ENCODE assay signal across 14 cellular contexts in the genomic region with DNA sequence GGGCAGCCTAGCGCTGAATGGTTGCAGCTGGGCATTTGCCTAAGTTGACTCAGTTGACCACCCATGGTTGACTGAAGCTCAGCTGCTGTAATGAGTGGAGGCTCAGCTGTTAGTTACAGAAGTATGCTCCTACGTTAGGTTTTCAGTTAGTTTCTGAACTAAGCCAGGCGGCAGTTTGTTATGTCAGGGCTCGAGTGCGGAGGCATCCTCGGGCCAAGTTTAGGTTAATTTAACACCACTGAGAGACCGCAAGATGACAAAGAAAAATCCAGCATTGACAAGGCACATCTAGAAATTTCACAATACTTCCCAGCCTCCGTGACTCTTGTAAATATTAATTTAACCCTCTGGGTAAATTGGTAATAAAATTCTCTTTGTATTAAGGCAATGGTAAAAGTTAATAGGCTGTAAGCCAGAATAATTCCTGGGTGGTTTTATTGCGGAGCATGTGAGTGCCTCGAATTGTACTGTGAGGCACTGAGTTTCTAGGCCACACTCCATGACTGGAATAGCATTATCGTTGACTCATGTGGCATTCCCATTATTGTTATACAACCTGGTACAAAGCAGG. TPM values are rescaled to one million over a fixed set of nuclear protein-coding genes. Genes with fewer than 3 reads are reported as not detected.
DNase-seq lines count a peak whose midpoint lies in the region; ATAC-seq lines count a peak whose summit lies in the region.
"Had no signal": no experiment of that assay in that cellular context is flagged by ENCODE, and none has a peak within 500 bp of the region (broad histone marks: within the 10 kb centered on the region; RNA-seq: fewer than 3 reads in every experiment).

No MANE protein-coding gene starts in this region.

- H3K9me3 Mint-ChIP-seq in activated T-helper 1 cell treated with anti-CD3 and anti-CD28 coated beads, Interleukin-12 subunit alpha, Interleukin-12 subunit beta, Interleukin-2, Interleukin-4 antibody, amounts not matched to agents 30 ng/mL and 10 ng/mL and 1 ng/mL, durations not matched to agents 14 hours and 24 hours and 36 hours, result no peaks in the 10 kb centered on the region
- H3K9me3 Mint-ChIP-seq: stimulated activated effector memory CD8-positive, alpha-beta T cell treated with anti-CD3 and anti-CD28 coated beads, Interleukin-12 subunit alpha, Interleukin-12 subunit beta, amount 100 ng/mL, for 72 hours had no signal

- no peak overlapping the region for H3K27ac Mint-ChIP-seq in activated T-helper 1 cell treated with anti-CD3 and anti-CD28 coated beads, Interleukin-12 subunit alpha, Interleukin-12 subunit beta, Interleukin-2, Interleukin-4 antibody, amounts not matched to agents 30 ng/mL and 10 ng/mL and 1 ng/mL, durations not matched to agents 14 hours and 24 hours and 36 hours
- H3K27ac Mint-ChIP-seq: stimulated activated effector memory CD8-positive, alpha-beta T cell treated with anti-CD3 and anti-CD28 coated beads, Interleukin-12 subunit alpha, Interleukin-12 subunit beta, amount 100 ng/mL, for 72 hours had no signal

- intact Hi-C loops in activated T-helper 1 cell treated with anti-CD3 and anti-CD28 coated beads, Interleukin-12 subunit alpha, Interleukin-12 subunit beta, Interleukin-2, Interleukin-4 antibody, amounts not matched to agents 30 ng/mL and 10 ng/mL and 1 ng/mL, durations not matched to agents 14 hours and 24 hours and 36 hours (cut with micrococcal nuclease), result no loop called here

- H3K36me3 Mint-ChIP-seq in activated T-helper 1 cell treated with anti-CD3 and anti-CD28 coated beads, Interleukin-12 subunit alpha, Interleukin-12 subunit beta, Interleukin-2, Interleukin-4 antibody, amounts not matched to agents 30 ng/mL and 10 ng/mL and 1 ng/mL, durations not matched to agents 14 hours and 24 hours and 36 hours (ENCODE audit: low read depth), result no peaks in the 10 kb centered on the region

- peak; percentile 39 for DNase-seq in mesenteric fat pad (ENCODE audit: low spot score)
- no peak for DNase-seq in activated T-helper 1 cell treated with anti-CD3 and anti-CD28 coated beads, Interleukin-12 subunit alpha, Interleukin-12 subunit beta, Interleukin-2, Interleukin-4 antibody, amounts not matched to agents 30 ng/mL and 10 ng/mL and 1 ng/mL, durations not matched to agents 14 hours and 24 hours and 36 hours (ENCODE audit: low spot score)
- no peak for DNase-seq in Ammon's horn (ENCODE audit: low spot score)
- DNase-seq in NK-92 (lab: John Stamatoyannopoulos, UW; ENCODE audit: unreplicated experiment), result no peak
- DNase-seq in activated naive CD4-positive, alpha-beta T cell (lab: John Stamatoyannopoulos, UW), result no peak
- DNase-seq: DMS 273 treated with DMSO at 0.1 percent for 48 hours, esophagus squamous epithelium, GM23248, NCI-H1105 treated with DMSO at 0.1 percent for 48 hours had no signal

- H3K4me3 Mint-ChIP-seq in activated T-helper 1 cell treated with anti-CD3 and anti-CD28 coated beads, Interleukin-12 subunit alpha, Interleukin-12 subunit beta, Interleukin-2, Interleukin-4 antibody, amounts not matched to agents 30 ng/mL and 10 ng/mL and 1 ng/mL, durations not matched to agents 14 hours and 24 hours and 36 hours, result no peak overlapping the region
- H3K4me3 Mint-ChIP-seq: stimulated activated effector memory CD8-positive, alpha-beta T cell treated with anti-CD3 and anti-CD28 coated beads, Interleukin-12 subunit alpha, Interleukin-12 subunit beta, amount 100 ng/mL, for 72 hours had no signal

- no peaks in the 10 kb centered on the region for H3K27me3 Mint-ChIP-seq in activated T-helper 1 cell treated with anti-CD3 and anti-CD28 coated beads, Interleukin-12 subunit alpha, Interleukin-12 subunit beta, Interleukin-2, Interleukin-4 antibody, amounts not matched to agents 30 ng/mL and 10 ng/mL and 1 ng/mL, durations not matched to agents 14 hours and 24 hours and 36 hours (ENCODE audit: insufficient read depth)

- H3K4me1 Mint-ChIP-seq in activated T-helper 1 cell treated with anti-CD3 and anti-CD28 coated beads, Interleukin-12 subunit alpha, Interleukin-12 subunit beta, Interleukin-2, Interleukin-4 antibody, amounts not matched to agents 30 ng/mL and 10 ng/mL and 1 ng/mL, durations not matched to agents 14 hours and 24 hours and 36 hours (ENCODE audit: low read depth), result peaks cover 8% of the 10 kb centered on the region

- ATAC-seq in GM18909 (IDR thresholded peaks at IDR 0.05; ENCODE audit: poor library complexity, unreplicated experiment) (peak; percentile 75), HG02763 (IDR thresholded peaks at IDR 0.05; ENCODE audit: unreplicated experiment) (peak; percentile 81), HG03571 (IDR thresholded peaks at IDR 0.05; ENCODE audit: unreplicated experiment) (peak; percentile 56)
- ATAC-seq: Right ventricle myocardium inferior; stimulated activated effector memory CD8-positive, alpha-beta T cell treated with anti-CD3 and anti-CD28 coated beads, Interleukin-12 subunit alpha, Interleukin-12 subunit beta, amount 100 ng/mL, for 72 hours had no signal

RNA-seq across cellular contexts. Expression of gene CDKN2AIP, which starts 33.1 kb away (rescaled TPM):
- 8.1 TPM for total RNA-seq in mesenteric fat pad
- 23.9 and 24.1 TPM in 2 replicates for total RNA-seq in activated T-helper 1 cell treated with anti-CD3 and anti-CD28 coated beads, Interleukin-12 subunit alpha, Interleukin-12 subunit beta, Interleukin-2, Interleukin-4 antibody, amounts not matched to agents 30 ng/mL and 10 ng/mL and 1 ng/mL, durations not matched to agents 14 hours and 24 hours and 36 hours
